ENCODE assay signal across 11 cellular contexts in the genomic region with DNA sequence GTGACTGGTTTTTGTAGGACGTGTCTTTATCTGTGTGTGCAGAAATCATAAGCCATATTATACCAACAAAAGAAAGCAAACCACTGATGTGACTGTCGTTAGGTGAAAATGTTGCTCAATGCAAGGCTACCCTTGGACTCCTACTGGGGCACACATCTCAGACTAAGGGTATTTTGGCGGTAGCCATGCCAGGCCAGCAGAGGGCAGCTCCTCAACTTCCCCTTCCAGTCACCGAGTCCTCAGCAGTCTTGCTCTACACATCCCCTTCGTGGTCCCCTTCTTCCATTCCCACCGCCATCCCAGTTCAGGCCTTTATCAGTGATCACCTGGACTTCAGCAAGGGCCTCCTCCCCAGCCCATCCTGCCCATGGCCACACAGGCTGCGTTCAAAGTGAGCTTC.
DNase-seq lines count a peak whose midpoint lies in the region; ATAC-seq and TF ChIP-seq lines count a peak whose summit lies in the region.
"Had no signal": no experiment of that assay in that cellular context is flagged by ENCODE, and none has a peak within 500 bp of the region (broad histone marks: within the 10 kb centered on the region; RNA-seq: fewer than 3 reads in every experiment).

No MANE protein-coding gene starts in this region.

- no peaks in the 10 kb centered on the region for H3K9me3 ChIP-seq in OCI-LY3 (ENCODE audit: insufficient read depth, low read length)
- H3K9me3 ChIP-seq: thoracic aorta had no signal

- no peaks in the 10 kb centered on the region for H3K79me2 ChIP-seq in OCI-LY3 (ENCODE audit: low read length)

- DNase-seq in stimulated activated CD4-positive, alpha-beta T cell treated with anti-CD3 and anti-CD28 coated beads, Interleukin-1b, Interleukin-23, amount 100 ng/mL, for 48 hours, result peak; percentile 19
- no peak for DNase-seq in stimulated activated CD4-positive, alpha-beta T cell treated with anti-CD3 and anti-CD28 coated beads, Interleukin-4, amount 100 ng/mL, for 1 hour
- no peak for DNase-seq in NCI-H1105 (lab: John Stamatoyannopoulos, UW)
- DNase-seq in DMS153 (lab: John Stamatoyannopoulos, UW), result no peak
- DNase-seq: activated B cell treated with CpG ODN at 0.5 μM for 24 hours had no signal

- H3K9ac ChIP-seq in OCI-LY3 (ENCODE audit: low read length), result no peak overlapping the region

- no peaks in the 10 kb centered on the region for H3K36me3 ChIP-seq in OCI-LY3 (replicated peaks; ENCODE audit: low read depth, low read length)
- H3K36me3 ChIP-seq: thoracic aorta had no signal

- peaks cover 7% of the 10 kb centered on the region; the same call in 1 of the 2 replicates for H3K4me1 ChIP-seq in OCI-LY3 (ENCODE audit: low read length)

- no peaks in the 10 kb centered on the region for H4K20me1 ChIP-seq in OCI-LY3 (ENCODE audit: insufficient read depth, low read length)

- no peak overlapping the region for H3K27ac ChIP-seq in OCI-LY3 (ENCODE audit: low read length)
- H3K27ac ChIP-seq: thoracic aorta had no signal

- peak; percentile 36 for ATAC-seq in esophagus mucosa
- no peak for ATAC-seq in HG03457 (IDR thresholded peaks at IDR 0.05; ENCODE audit: unreplicated experiment)
- ATAC-seq in HG02763 (IDR thresholded peaks at IDR 0.05; ENCODE audit: unreplicated experiment), result no peak

- H3K4me2 ChIP-seq in OCI-LY3 (ENCODE audit: low read length), result peak overlapping the region; percentile 39

- TF ChIP-seq CTCF in OCI-LY3 (IDR thresholded peaks at IDR 0.05; ENCODE audit: low read depth, low read length), result peak; percentile 78

- 0 out of 2 replicates have a peak overlapping the region, but pooled peaks have one; percentile 55 for H2AFZ ChIP-seq in OCI-LY3 (ENCODE audit: low read depth, low read length)

- peaks cover 39% of the 10 kb centered on the region; the same call in 1 of the 2 replicates for H3K27me3 ChIP-seq in OCI-LY3 (ENCODE audit: low read depth, low read length)

- no peak overlapping the region for H3K4me3 ChIP-seq in OCI-LY3 (ENCODE audit: low read length)
- H3K4me3 ChIP-seq: lung, thoracic aorta had no signal
